In the genomic region with DNA sequence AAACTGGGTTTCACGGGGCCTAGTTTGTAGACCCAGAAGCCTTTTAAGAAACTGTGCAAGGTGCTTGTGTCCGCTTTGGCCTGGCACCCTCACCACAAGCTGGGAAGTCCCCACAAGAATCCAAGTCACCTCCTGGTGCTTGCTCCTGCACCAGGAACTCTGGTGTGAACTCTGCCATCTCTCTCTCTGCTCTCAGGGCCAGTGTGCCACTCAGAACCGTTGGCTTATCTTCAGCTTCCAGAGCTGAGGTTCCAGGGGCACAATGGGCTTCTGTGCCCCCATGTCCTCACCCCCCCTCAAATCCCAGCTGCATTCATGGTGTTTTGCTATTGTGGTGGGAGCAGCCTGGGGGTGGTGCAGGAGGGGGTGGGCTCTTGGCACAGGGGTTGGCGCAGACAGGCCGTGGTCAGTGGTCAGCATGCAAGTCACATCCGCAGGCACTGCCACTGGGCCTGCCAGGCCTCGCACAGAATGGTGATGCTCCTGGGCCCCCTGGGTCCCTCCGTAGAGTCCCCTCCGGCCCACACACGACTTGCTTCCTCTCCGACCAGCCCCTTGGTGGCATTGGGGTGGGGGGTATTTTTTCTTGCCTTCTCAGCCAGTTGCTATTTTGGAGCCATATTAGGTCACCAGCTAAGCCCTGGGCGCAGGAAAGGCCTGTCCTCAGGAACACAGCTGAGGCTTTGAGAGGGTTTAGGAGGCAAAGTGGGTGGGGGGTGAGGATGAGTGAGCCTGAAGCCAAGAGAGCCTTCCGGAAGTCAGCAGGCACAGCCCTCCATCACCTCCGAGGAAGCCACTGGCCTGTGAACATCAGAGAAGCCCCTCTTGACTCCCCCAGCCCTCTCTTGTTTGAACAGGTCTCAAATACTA, we compare ENCODE assay signal across 1 cellular context.
TF ChIP-seq lines count a peak whose summit lies in the region.

No MANE protein-coding gene starts in this region.

TF ChIP-seq in IMR-90, 13 proteins besides CTCF, POLR2A, EP300 and RAD21 (continued from another document):
- no peak for TF ChIP-seq ELK1 (IDR thresholded peaks at IDR 0.05; ENCODE audit: borderline replicate concordance, low read depth, low read length)
- TF ChIP-seq MAZ (IDR thresholded peaks at IDR 0.05; ENCODE audit: borderline replicate concordance, low read depth, low read length): no peak
- no peak for TF ChIP-seq MXI1 (IDR thresholded peaks at IDR 0.05; ENCODE audit: borderline replicate concordance, low read depth, low read length)
